Comparison of ENCODE assay signal across 1 cellular context in genomic region chr4:182576609-182577289, GRCh38.
TF ChIP-seq lines count a peak whose summit lies in the region.

No MANE protein-coding gene starts in this region.

TF ChIP-seq in SK-N-SH treated with all-trans-retinoic acid at 6 μM for 48 hours, 23 proteins besides CTCF, POLR2A, EP300 and RAD21 (continued from another document):
- TF ChIP-seq CSRNP3 (CRISPR knock-in tag; IDR thresholded peaks at IDR 0.05): no peak
- TF ChIP-seq TOX (CRISPR knock-in tag; IDR thresholded peaks at IDR 0.05; ENCODE audit: borderline replicate concordance): no peak
- TF ChIP-seq PATZ1 (CRISPR knock-in tag; IDR thresholded peaks at IDR 0.05; ENCODE audit: borderline replicate concordance): no peak
- TF ChIP-seq GLIS3 (CRISPR knock-in tag; IDR thresholded peaks at IDR 0.05): no peak
